24 cellular contexts compared by ENCODE assay signal in the genomic region with DNA sequence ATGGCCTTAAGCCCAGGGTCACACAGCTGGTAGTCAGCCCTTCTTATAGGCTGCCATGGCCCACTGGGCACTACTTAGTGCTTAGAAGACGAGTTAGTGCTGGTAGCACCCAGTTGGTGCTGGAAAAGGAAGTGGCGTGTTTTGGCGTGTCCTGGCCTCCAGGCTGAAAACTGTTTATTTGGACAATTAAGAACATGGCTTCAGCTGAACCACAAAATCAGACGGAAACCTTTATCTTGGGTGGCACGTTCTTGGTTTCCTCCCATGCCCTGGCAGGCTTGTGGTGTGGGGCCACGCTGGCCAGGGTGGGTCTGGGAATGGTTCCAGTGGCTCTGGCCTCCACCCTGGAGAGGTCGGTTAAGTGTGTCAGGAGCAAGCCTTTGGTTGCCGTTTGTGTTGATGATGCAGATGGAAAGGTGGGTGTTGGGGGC.
DNase-seq lines count a peak whose midpoint lies in the region; ATAC-seq lines count a peak whose summit lies in the region.
"Had no signal": no experiment of that assay in that cellular context is flagged by ENCODE, and none has a peak within 500 bp of the region (broad histone marks: within the 10 kb centered on the region; RNA-seq: fewer than 3 reads in every experiment).

No MANE protein-coding gene starts in this region.

- H3K4me3 Mint-ChIP-seq in stimulated activated naive B cell treated with anti-CD40 and anti-IgM and Interleukin-4, amounts not matched to agents 10 μg/mL and 1 μg/mL and 100 μg/mL, for 72 hours = no peak overlapping the region
- H3K4me3 Mint-ChIP-seq in activated CD4-positive, alpha-beta T cell treated with anti-CD3 and anti-CD28 coated beads, Interleukin-2, amount 10 ng/mL, durations not matched to agents 24 days and 14 days = no peak overlapping the region
- H3K4me3 Mint-ChIP-seq: stimulated activated effector memory CD8-positive, alpha-beta T cell treated with anti-CD3 and anti-CD28 coated beads, Interleukin-12 subunit alpha, Interleukin-12 subunit beta, amount 100 ng/mL, for 72 hours had no signal

- H3K9me3 ChIP-seq in SJSA1 (replicated peaks) (no peaks in the 10 kb centered on the region), esophagus (ENCODE audit: control insufficient read depth in 2 of 2, insufficient read depth in 1 of 2, low read depth in 1 of 2, low read length in 1 of 2) (no peaks in the 10 kb centered on the region), trophoblast cell (ENCODE audit: insufficient read depth, low read depth, low read length) (no peaks in the 10 kb centered on the region)
- H3K9me3 ChIP-seq: adrenal gland, transverse colon had no signal

- H3K27ac ChIP-seq in SJSA1 (peak overlapping the region; percentile 39), esophagus (ENCODE audit: low read depth in 2 of 2, low read length in 1 of 2) (peak overlapping the region; percentile 40 to 75), trophoblast cell (ENCODE audit: low read depth, low read length) (no peak overlapping the region)
- H3K27ac ChIP-seq: adrenal gland, PC-9 had no signal

- H3K27me3 ChIP-seq in SJSA1 (replicated peaks) = no peaks in the 10 kb centered on the region
- no peaks in the 10 kb centered on the region for H3K27me3 ChIP-seq in esophagus (ENCODE audit: control insufficient read depth in 1 of 2, insufficient read depth in 2 of 2, low read length in 2 of 2)
- H3K27me3 ChIP-seq in trophoblast cell (ENCODE audit: insufficient read depth, low read length) = no peaks in the 10 kb centered on the region
- H3K27me3 ChIP-seq: adrenal gland, transverse colon had no signal

- no peaks in the 10 kb centered on the region for H3K36me3 Mint-ChIP-seq in stimulated activated naive B cell treated with anti-CD40 and anti-IgM and Interleukin-4, amounts not matched to agents 10 μg/mL and 1 μg/mL and 100 μg/mL, for 72 hours
- H3K36me3 Mint-ChIP-seq in activated CD4-positive, alpha-beta T cell treated with anti-CD3 and anti-CD28 coated beads, Interleukin-2, amount 10 ng/mL, durations not matched to agents 24 days and 14 days (ENCODE audit: low read depth) = no peaks in the 10 kb centered on the region
- H3K36me3 Mint-ChIP-seq: stimulated activated effector memory CD8-positive, alpha-beta T cell treated with anti-CD3 and anti-CD28 coated beads, Interleukin-12 subunit alpha, Interleukin-12 subunit beta, amount 100 ng/mL, for 72 hours had no signal

- peaks cover 7 to 8% of the 10 kb centered on the region in 2 donors for H3K4me1 Mint-ChIP-seq in stimulated activated naive B cell treated with anti-CD40 and anti-IgM and Interleukin-4, amounts not matched to agents 10 μg/mL and 1 μg/mL and 100 μg/mL, for 72 hours
- H3K4me1 Mint-ChIP-seq in activated CD4-positive, alpha-beta T cell treated with anti-CD3 and anti-CD28 coated beads, Interleukin-2, amount 10 ng/mL, durations not matched to agents 24 days and 14 days = no peaks in the 10 kb centered on the region

- no peak overlapping the region for H2AFZ ChIP-seq in trophoblast cell (ENCODE audit: insufficient read depth, low read length, poor library complexity)
- H2AFZ ChIP-seq: PC-9 had no signal

- H3K23ac ChIP-seq in trophoblast cell (ENCODE audit: low read length) = no peak overlapping the region

- peak overlapping the region; percentile 11 for H2BK12ac ChIP-seq in trophoblast cell (ENCODE audit: low read length)

- H3K9ac ChIP-seq in trophoblast cell (ENCODE audit: low read length) = no peak overlapping the region

- WGBS in esophagus, 2 donors = 34 to 53% methylated on average over 8 of the region's 8 CpGs
- WGBS in trophoblast cell (ENCODE audit: extremely low coverage, insufficient coverage, insufficient read length) = no CpG with 5 or more reads among the region's 8 CpGs

- peaks cover 77% of the 10 kb centered on the region for H3K4me1 ChIP-seq in SJSA1 (replicated peaks)
- peaks cover 6 to 44% of the 10 kb centered on the region in 2 donors for H3K4me1 ChIP-seq in esophagus (ENCODE audit: control insufficient read depth in 2 of 2, insufficient read depth in 2 of 2, low read length in 1 of 2)
- H3K4me1 ChIP-seq in trophoblast cell (ENCODE audit: control insufficient read depth in 1 of 2, insufficient read depth in 2 of 2, low read length in 2 of 2) = peaks cover 35 to 44% of the 10 kb centered on the region in 2 experiments

- DNase-seq in EH (ENCODE audit: low read depth) (peak; percentile 48), SJSA1 (ENCODE audit: low read depth in 1 of 2, low spot score in 2 of 2) (peak; percentile 86 to 88), trophoblast cell (no peak), CD1c-positive myeloid dendritic cell (ENCODE audit: extremely low spot score) (no peak)
- DNase-seq in activated CD4-positive, alpha-beta T cell treated with anti-CD3 and anti-CD28 coated beads, Interleukin-2, amount 50 U/mL, for 48 hours = no peak
- no peak for DNase-seq in stimulated activated naive B cell treated with anti-CD40 and anti-IgM and Interleukin-4, amounts not matched to agents 10 μg/mL and 1 μg/mL and 100 μg/mL, for 72 hours
- DNase-seq in activated CD4-positive, alpha-beta T cell treated with anti-CD3 and anti-CD28 coated beads, Interleukin-2, amount 10 ng/mL, durations not matched to agents 24 days and 14 days = no peak
- DNase-seq: activated CD4-positive, alpha-beta T cell treated with anti-CD3 and anti-CD28 coated beads for 4 hours; activated CD8-positive, alpha-beta memory T cell treated with anti-CD3 and anti-CD28 coated beads, Interleukin-2, amount 50 U/mL, for 48 hours; activated effector memory CD4-positive, alpha-beta T cell treated with anti-CD3 and anti-CD28 coated beads, Interleukin-2, amount 50 U/mL, for 16 hours; adrenal gland; central memory CD4-positive, alpha-beta T cell; effector CD8-positive, alpha-beta T cell; HCEC 1CT; islet precursor cell; Karpas-422; NCI-H2171; NCI-H748 treated with DMSO at 0.1 percent for 48 hours; PC-9; T1000; transverse colon had no signal

- no peak overlapping the region for H3K4me2 ChIP-seq in trophoblast cell (ENCODE audit: low read length)
- H3K4me2 ChIP-seq: PC-9 had no signal

- no peak overlapping the region for H4K12ac ChIP-seq in trophoblast cell (ENCODE audit: low read depth, low read length)

- no peak overlapping the region for H2BK5ac ChIP-seq in trophoblast cell (ENCODE audit: low read depth, low read length, poor library complexity)

- no peak overlapping the region for H3K4ac ChIP-seq in trophoblast cell (ENCODE audit: low read depth, low read length)

- no peak for ATAC-seq in stimulated activated naive B cell treated with anti-CD40 and anti-IgM and Interleukin-4, amounts not matched to agents 10 μg/mL and 1 μg/mL and 100 μg/mL, for 72 hours (replicated peaks)
- ATAC-seq: SK-N-SH treated with all-trans-retinoic acid at 6 μM for 48 hours; stimulated activated effector memory CD8-positive, alpha-beta T cell treated with anti-CD3 and anti-CD28 coated beads, Interleukin-12 subunit alpha, Interleukin-12 subunit beta, amount 100 ng/mL, for 72 hours had no signal

- H3K9me3 Mint-ChIP-seq in stimulated activated naive B cell treated with anti-CD40 and anti-IgM and Interleukin-4, amounts not matched to agents 10 μg/mL and 1 μg/mL and 100 μg/mL, for 72 hours = no peaks in the 10 kb centered on the region
- no peaks in the 10 kb centered on the region for H3K9me3 Mint-ChIP-seq in activated CD4-positive, alpha-beta T cell treated with anti-CD3 and anti-CD28 coated beads, Interleukin-2, amount 10 ng/mL, durations not matched to agents 24 days and 14 days
- H3K9me3 Mint-ChIP-seq: stimulated activated effector memory CD8-positive, alpha-beta T cell treated with anti-CD3 and anti-CD28 coated beads, Interleukin-12 subunit alpha, Interleukin-12 subunit beta, amount 100 ng/mL, for 72 hours had no signal

- H2AK5ac ChIP-seq in trophoblast cell (ENCODE audit: low read length) = peak overlapping the region; percentile 36

- peaks cover 23% of the 10 kb centered on the region for H3K79me1 ChIP-seq in trophoblast cell (ENCODE audit: low read length)

- no peak overlapping the region for H4K91ac ChIP-seq in trophoblast cell (ENCODE audit: low read depth, low read length)

- H3K79me2 ChIP-seq in trophoblast cell (ENCODE audit: control insufficient read depth, insufficient read depth, low read length, poor library complexity) = peaks cover 3% of the 10 kb centered on the region

- no peak overlapping the region for H3K27ac Mint-ChIP-seq in stimulated activated naive B cell treated with anti-CD40 and anti-IgM and Interleukin-4, amounts not matched to agents 10 μg/mL and 1 μg/mL and 100 μg/mL, for 72 hours
- no peak overlapping the region for H3K27ac Mint-ChIP-seq in activated CD4-positive, alpha-beta T cell treated with anti-CD3 and anti-CD28 coated beads, Interleukin-2, amount 10 ng/mL, durations not matched to agents 24 days and 14 days
- H3K27ac Mint-ChIP-seq: stimulated activated effector memory CD8-positive, alpha-beta T cell treated with anti-CD3 and anti-CD28 coated beads, Interleukin-12 subunit alpha, Interleukin-12 subunit beta, amount 100 ng/mL, for 72 hours had no signal

- no peak overlapping the region for H4K8ac ChIP-seq in trophoblast cell (ENCODE audit: low read depth, low read length)

- peak overlapping the region; percentile 11 for H3K14ac ChIP-seq in trophoblast cell (ENCODE audit: low read length)

- no peak overlapping the region for H3K4me3 ChIP-seq in SJSA1
- no peak overlapping the region for H3K4me3 ChIP-seq in esophagus (ENCODE audit: low read depth in 1 of 2, low read length in 2 of 2)
- peak overlapping the region; percentile 1 for H3K4me3 ChIP-seq in trophoblast cell (ENCODE audit: low read depth, low read length)
- H3K4me3 ChIP-seq: adrenal gland, PC-9, transverse colon had no signal

- H3K36me3 ChIP-seq in SJSA1 (no peaks in the 10 kb centered on the region), esophagus (ENCODE audit: control insufficient read depth in 2 of 2, insufficient read depth in 2 of 2, low read length in 1 of 2) (no peaks in the 10 kb centered on the region), trophoblast cell (ENCODE audit: control insufficient read depth in 1 of 2, insufficient read depth in 2 of 2, low read length in 2 of 2) (no peaks in the 10 kb centered on the region)
- H3K36me3 ChIP-seq: adrenal gland, transverse colon had no signal

- H3K18ac ChIP-seq in trophoblast cell (ENCODE audit: low read length) = no peak overlapping the region

- intact Hi-C loops in activated CD4-positive, alpha-beta T cell treated with anti-CD3 and anti-CD28 coated beads, Interleukin-2, amount 10 ng/mL, durations not matched to agents 24 days and 14 days (cut with micrococcal nuclease) = no loop called here

- peaks cover 6 to 8% of the 10 kb centered on the region in 2 donors for H3K27me3 Mint-ChIP-seq in stimulated activated naive B cell treated with anti-CD40 and anti-IgM and Interleukin-4, amounts not matched to agents 10 μg/mL and 1 μg/mL and 100 μg/mL, for 72 hours
- no peaks in the 10 kb centered on the region for H3K27me3 Mint-ChIP-seq in activated CD4-positive, alpha-beta T cell treated with anti-CD3 and anti-CD28 coated beads, Interleukin-2, amount 10 ng/mL, durations not matched to agents 24 days and 14 days

- no peak overlapping the region for H2BK120ac ChIP-seq in trophoblast cell (ENCODE audit: insufficient read depth, low read length, poor library complexity)

Comparison
In these comparisons a context has a peak if more than half of its experiments do, and no peak if none do; other contexts are left out.
1. DNase-seq: peak in EH (single experiment) and SJSA1 (2 of 2); none in trophoblast cell (0 of 2), activated CD4-positive, alpha-beta T cell treated with anti-CD3 and anti-CD28 coated beads, Interleukin-2, amount 50 U/mL, for 48 hours (0 of 2), stimulated activated naive B cell treated with anti-CD40 and anti-IgM and Interleukin-4, amounts not matched to agents 10 μg/mL and 1 μg/mL and 100 μg/mL, for 72 hours (single experiment), CD1c-positive myeloid dendritic cell (single experiment) and activated CD4-positive, alpha-beta T cell treated with anti-CD3 and anti-CD28 coated beads, Interleukin-2, amount 10 ng/mL, durations not matched to agents 24 days and 14 days (single experiment).